Comparison of ENCODE assay signal across 20 cellular contexts in genomic region chr22:50153056-50153755, GRCh38. TPM values are rescaled to one million over a fixed set of nuclear protein-coding genes. Genes with fewer than 3 reads are reported as not detected.
DNase-seq lines count a peak whose midpoint lies in the region; ATAC-seq, FAIRE-seq and TF ChIP-seq lines count a peak whose summit lies in the region.
"Had no signal": no experiment of that assay in that cellular context is flagged by ENCODE, and none has a peak within 500 bp of the region (broad histone marks: within the 10 kb centered on the region; RNA-seq: fewer than 3 reads in every experiment).

No MANE protein-coding gene starts in this region.

- H3K4me1 ChIP-seq in RWPE2 (ENCODE audit: insufficient read depth, poor library complexity, severe bottlenecking), result peaks cover 1% of the 10 kb centered on the region
- H3K4me1 ChIP-seq in small intestine (ENCODE audit: control insufficient read depth in 2 of 2, insufficient read depth in 1 of 2, low read depth in 1 of 2, low read length in 1 of 2), result no peaks in the 10 kb centered on the region
- H3K4me1 ChIP-seq: BE2C, HAP-1 had no signal

- H3K36me3 ChIP-seq in RWPE2 (ENCODE audit: low read depth) (no peaks in the 10 kb centered on the region), small intestine (ENCODE audit: control insufficient read depth in 2 of 2, insufficient read depth in 2 of 2, low read length in 2 of 2) (no peaks in the 10 kb centered on the region)
- H3K36me3 ChIP-seq: BE2C, HAP-1 had no signal

- no peaks in the 10 kb centered on the region for H3K27me3 ChIP-seq in RWPE2 (ENCODE audit: insufficient read depth, poor library complexity, severe bottlenecking)
- H3K27me3 ChIP-seq in small intestine (ENCODE audit: control insufficient read depth in 2 of 2, insufficient read depth in 2 of 2, low read length in 2 of 2), result no peaks in the 10 kb centered on the region
- H3K27me3 ChIP-seq: BE2C had no signal

- intact Hi-C loops in sciatic nerve (cut with DNase I), result no loop called here
- intact Hi-C loops in left colon (cut with DNase I, micrococcal nuclease), result no loop called here

- H3K4me3 ChIP-seq in RWPE2 (ENCODE audit: severe bottlenecking) (no peak overlapping the region), small intestine (ENCODE audit: low read depth in 1 of 2, low read length in 2 of 2) (no peak overlapping the region)
- H3K4me3 ChIP-seq: GM23338, HAP-1 had no signal

- no peak overlapping the region for H3K27ac ChIP-seq in RWPE2 (ENCODE audit: poor library complexity, severe bottlenecking)
- no peak overlapping the region for H3K27ac ChIP-seq in small intestine (ENCODE audit: low read depth in 1 of 2, low read length in 1 of 2)

- DNase-seq in D341Med (ENCODE audit: low spot score), result peak; percentile 18
- DNase-seq in RWPE2 (ENCODE audit: low spot score), result peak; percentile 58
- DNase-seq in iPS-NIHi11 (ENCODE audit: low spot score), result peak; percentile 5
- peak; percentile 53 for DNase-seq in sciatic nerve (ENCODE audit: low spot score)
- DNase-seq in LoVo (ENCODE audit: low spot score), result no peak
- no peak for DNase-seq in small intestine
- no peak for DNase-seq in left colon
- no peak for DNase-seq in activated effector memory CD4-positive, alpha-beta T cell treated with anti-CD3 and anti-CD28 coated beads, Interleukin-2, amount 50 U/mL, for 16 hours
- DNase-seq: BE2C; C1 segment of cervical spinal cord; CD4-positive, CD25-positive, alpha-beta regulatory T cell; CD8-positive, alpha-beta memory T cell; COR-L47 had no signal

- TF ChIP-seq CTCF in RWPE2 (IDR thresholded peaks at IDR 0.05; ENCODE audit: poor library complexity, severe bottlenecking), result no peak

- FAIRE-seq in small intestine (lab: Jason Lieb, UNC), result no peak
- FAIRE-seq: D721Med, G401.6, GM12892, HepG2 had no signal

- WGBS in small intestine, 3 donors, result 83 to 85% (median 85%) methylated on average over 24 to 25 of the region's 25 CpGs

- H3K9me3 ChIP-seq in RWPE2 (ENCODE audit: severe bottlenecking) (no peaks in the 10 kb centered on the region), small intestine (ENCODE audit: control insufficient read depth, low read depth) (no peaks in the 10 kb centered on the region)
- H3K9me3 ChIP-seq: BE2C, HAP-1 had no signal

- ATAC-seq in RWPE2 (ENCODE audit: low read depth), result no peak
- ATAC-seq in sciatic nerve, result no peak
- ATAC-seq in left colon, result no peak
- ATAC-seq: GM23338 had no signal

RNA-seq across cellular contexts. Expression of gene PANX2, which starts 17.3 kb away (rescaled TPM):
- 0.76 TPM for total RNA-seq in sciatic nerve
- under 1 TPM in 1 of 3 donors, not detected in 2; 0.36 TPM for polyA plus RNA-seq in small intestine
- total RNA-seq in left colon, result under 1 TPM; 0.09 to 0.14 TPM
- total RNA-seq: CD4-positive, CD25-positive, alpha-beta regulatory T cell had no signal
- polyA plus RNA-seq: CD4-positive, CD25-positive, alpha-beta regulatory T cell; CD8-positive, alpha-beta memory T cell; IgD-negative memory B cell had no signal

RNA-seq across cellular contexts. Expression of gene TRABD, which starts 32.5 kb away (rescaled TPM):
- total RNA-seq in sciatic nerve (22.8 TPM), left colon (10 to 100 TPM; 46.4 to 63.5 TPM)
- polyA plus RNA-seq in small intestine, result 10 to 100 TPM; 63.1 to 84.6 (median 70.8) TPM

RNA-seq across cellular contexts. Expression of gene SELENOO, which starts 47.6 kb away (rescaled TPM):
- total RNA-seq in sciatic nerve, result 22.6 TPM
- polyA plus RNA-seq in small intestine, result 10 to 100 TPM; 23.6 to 94.6 (median 90.8) TPM
- 10 to 100 TPM; 21.9 to 29.6 TPM for total RNA-seq in left colon

Comparison
In these comparisons a context has a peak if more than half of its experiments do, and no peak if none do; other contexts are left out.
1. DNase-seq: peak in D341Med (single experiment), RWPE2 (single experiment), iPS-NIHi11 (single experiment) and sciatic nerve (single experiment); none in LoVo (single experiment), small intestine (single experiment), left colon (0 of 2) and activated effector memory CD4-positive, alpha-beta T cell treated with anti-CD3 and anti-CD28 coated beads, Interleukin-2, amount 50 U/mL, for 16 hours (single experiment).